In the genomic region with DNA sequence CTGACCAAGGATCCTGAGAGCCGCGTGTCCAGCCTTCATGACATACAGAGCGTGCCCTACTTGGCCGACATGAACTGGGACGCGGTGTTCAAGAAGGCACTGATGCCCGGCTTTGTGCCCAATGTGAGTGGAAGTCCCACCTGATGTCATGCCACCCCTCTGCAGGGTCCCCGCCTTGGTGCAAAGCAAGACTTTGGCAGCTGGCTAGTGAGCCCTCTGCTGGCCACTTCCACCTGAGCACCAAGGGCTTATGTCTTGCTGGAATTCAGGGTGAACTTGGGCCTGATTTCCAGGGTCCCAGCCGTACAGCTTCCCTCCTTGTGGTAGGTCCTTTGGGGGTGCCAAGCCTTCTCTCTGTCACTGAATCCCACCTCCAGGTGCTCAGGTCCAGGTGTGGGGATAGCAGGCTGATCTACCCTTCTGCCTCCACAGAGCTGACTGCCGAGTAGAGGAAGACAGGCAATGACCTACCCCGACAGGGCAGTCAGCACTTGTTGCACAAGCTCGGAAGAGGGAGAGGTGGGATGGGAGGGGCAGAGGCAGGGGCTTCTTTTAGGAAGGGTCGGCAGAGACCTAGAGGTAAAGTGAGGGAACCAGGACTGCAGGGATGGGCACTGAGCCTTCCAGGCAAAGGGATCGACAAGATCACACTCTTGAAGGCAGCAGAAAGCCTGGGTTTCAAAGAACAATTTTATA, we compare ENCODE assay signal across 8 cellular contexts.
DNase-seq lines count a peak whose midpoint lies in the region; ATAC-seq and TF ChIP-seq lines count a peak whose summit lies in the region.

No MANE protein-coding gene starts in this region.

- H3K4me1 ChIP-seq in esophagus muscularis mucosa (no peaks in the 10 kb centered on the region), osteoblast (ENCODE audit: insufficient read depth, low read length) (no peaks in the 10 kb centered on the region)

- intact Hi-C loops in esophagus muscularis mucosa (cut with DNase I) = no loop called here

- H2AFZ ChIP-seq in osteoblast (ENCODE audit: low read length) = no peak overlapping the region

- no peak overlapping the region for H3K4me3 ChIP-seq in esophagus muscularis mucosa
- no peak overlapping the region for H3K4me3 ChIP-seq in osteoblast (ENCODE audit: insufficient read depth, low read length)

- no peak for ATAC-seq in GM21825 (IDR thresholded peaks at IDR 0.05; ENCODE audit: unreplicated experiment)
- ATAC-seq in HG02623 (IDR thresholded peaks at IDR 0.05; ENCODE audit: unreplicated experiment) = no peak

- H4K20me1 ChIP-seq in osteoblast (ENCODE audit: insufficient read depth, low read length) = no peaks in the 10 kb centered on the region

- no peaks in the 10 kb centered on the region for H3K36me3 ChIP-seq in esophagus muscularis mucosa
- H3K36me3 ChIP-seq in osteoblast (ENCODE audit: insufficient read depth, low read length) = no peaks in the 10 kb centered on the region

- no peaks in the 10 kb centered on the region for H3K9me3 ChIP-seq in esophagus muscularis mucosa
- no peaks in the 10 kb centered on the region for H3K9me3 ChIP-seq in osteoblast (ENCODE audit: low read depth, low read length)

- no peak overlapping the region for H3K4me2 ChIP-seq in osteoblast (ENCODE audit: insufficient read depth, low read length)

- peak; percentile 9 for DNase-seq in NK-92 treated with Interleukin-12 subunit alpha and Interleukin-12 subunit beta, amount 100 ng/mL, for 24 hours (lab: John Stamatoyannopoulos, UW)
- DNase-seq in NK-92 (lab: John Stamatoyannopoulos, UW; ENCODE audit: unreplicated experiment) (no peak), NCI-H69 (lab: John Stamatoyannopoulos, UW) (peak; percentile 11), esophagus muscularis mucosa (ENCODE audit: extremely low spot score) (no peak), osteoblast (ENCODE audit: insufficient read length, low spot score, missing footprints) (peak; percentile 89), NCI-H146 treated with DMSO at 0.1 percent for 48 hours (lab: John Stamatoyannopoulos, UW; ENCODE audit: unreplicated experiment) (no peak)

- 76% methylated on average over 7 of the region's 14 CpGs for WGBS in esophagus muscularis mucosa

- H3K27me3 ChIP-seq in esophagus muscularis mucosa (no peaks in the 10 kb centered on the region), osteoblast (ENCODE audit: insufficient read depth, low read length) (no peaks in the 10 kb centered on the region)

- no peak for TF ChIP-seq EP300 in esophagus muscularis mucosa (IDR thresholded peaks at IDR 0.05)

- no peaks in the 10 kb centered on the region for H3K79me2 ChIP-seq in osteoblast (ENCODE audit: insufficient read depth, low read length)

- TF ChIP-seq CTCF in esophagus muscularis mucosa (IDR thresholded peaks at IDR 0.05) (peak; percentile 12 to 42 (median 19)), osteoblast (IDR thresholded peaks at IDR 0.05; ENCODE audit: extremely low read depth, low read depth, low read length) (peak; percentile 71)

- TF ChIP-seq POLR2A in esophagus muscularis mucosa (IDR thresholded peaks at IDR 0.05; ENCODE audit: low read depth) = no peak

- H3K27ac ChIP-seq in esophagus muscularis mucosa (replicated peaks in 1 of 4) = no peak overlapping the region
- H3K27ac ChIP-seq in osteoblast (ENCODE audit: low read depth, low read length) = no peak overlapping the region

Comparison
In these comparisons a context has a peak if more than half of its experiments do, and no peak if none do; other contexts are left out.
1. DNase-seq: peak in NK-92 treated with Interleukin-12 subunit alpha and Interleukin-12 subunit beta, amount 100 ng/mL, for 24 hours (single experiment), NCI-H69 (single experiment) and osteoblast (single experiment); none in NK-92 (single experiment), esophagus muscularis mucosa (single experiment) and NCI-H146 treated with DMSO at 0.1 percent for 48 hours (single experiment).